36 cellular contexts compared by ENCODE assay signal in genomic region chr6:76532647-76533046, GRCh38.
"Had no signal": no experiment of that assay in that cellular context is flagged by ENCODE, and none has a peak within 500 bp of the region (broad histone marks: within the 10 kb centered on the region; RNA-seq: fewer than 3 reads in every experiment).

No MANE protein-coding gene starts in this region.

- H3K27ac Mint-ChIP-seq: activated B cell treated with CpG ODN at 0.5 μM for 24 hours; activated CD4-positive, alpha-beta memory T cell treated with anti-CD3 and anti-CD28 coated beads for 36 hours; activated CD4-positive, alpha-beta T cell treated with anti-CD3 and anti-CD28 coated beads, Interleukin-2, amount 10 ng/mL, durations not matched to agents 24 days and 14 days; activated CD8-positive, alpha-beta T cell treated with anti-CD3 and anti-CD28 coated beads for 36 hours; activated naive CD4-positive, alpha-beta T cell treated with anti-CD3 and anti-CD28 coated beads for 36 hours; activated naive CD4-positive, alpha-beta T cell treated with anti-CD3 and anti-CD28 coated beads, Interleukin-2, amount 50 U/mL, for 72 hours; activated naive CD8-positive, alpha-beta T cell treated with anti-CD3 and anti-CD28 coated beads for 36 hours; activated T-cell treated with anti-CD3 and anti-CD28 coated beads, Interleukin-2, amount 50 U/mL, for 72 hours; activated T-helper 1 cell treated with anti-CD3 and anti-CD28 coated beads, Interleukin-12 subunit alpha, Interleukin-12 subunit beta, Interleukin-2, Interleukin-4 antibody, amounts not matched to agents 30 ng/mL and 10 ng/mL and 1 ng/mL, durations not matched to agents 14 hours and 24 hours and 36 hours; activated T-helper 17 cell treated with anti-CD3 and anti-CD28 coated beads, Interleukin-2, amount 50 U/mL, for 72 hours; brain; T-helper 1 cell treated with Interleukin-12 subunit alpha and Interleukin-12 subunit beta and Interleukin-4 antibody, amounts not matched to agents 30 μg/mL and 1 μg/mL, for 36 hours; T-helper 2 cell treated with Interferon-gamma antibody and Interleukin-4, amounts not matched to agents 5 μg/mL and 100 μg/mL, for 36 hours had no signal

- DNase-seq: activated B cell treated with CpG ODN at 0.5 μM for 24 hours; activated CD4-positive, alpha-beta memory T cell treated with anti-CD3 and anti-CD28 coated beads for 36 hours; activated CD4-positive, alpha-beta T cell treated with anti-CD3 and anti-CD28 coated beads for 4 hours; activated CD4-positive, alpha-beta T cell treated with anti-CD3 and anti-CD28 coated beads, Interleukin-2, amount 10 ng/mL, durations not matched to agents 24 days and 14 days; activated CD4-positive, alpha-beta T cell treated with anti-CD3 and anti-CD28 coated beads, Interleukin-2, amount 50 U/mL, for 1 hour; activated CD4-positive, alpha-beta T cell treated with anti-CD3 and anti-CD28 coated beads, Interleukin-2, amount 50 U/mL, for 4 hours; activated CD4-positive, CD25-positive, alpha-beta regulatory T cell treated with anti-CD3 and anti-CD28 coated beads, Interleukin-2, amount 50 U/mL, for 72 hours; activated CD8-positive, alpha-beta memory T cell treated with anti-CD3 and anti-CD28 coated beads, Interleukin-2, amount 50 U/mL, for 4 hours; activated CD8-positive, alpha-beta T cell treated with anti-CD3 and anti-CD28 coated beads for 36 hours; activated effector memory CD4-positive, alpha-beta T cell treated with anti-CD3 and anti-CD28 coated beads, Interleukin-2, amount 50 U/mL, for 16 hours; activated gamma-delta T cell treated with Interleukin-2 at 50 U/mL for 16 hours; activated naive CD4-positive, alpha-beta T cell; activated naive CD4-positive, alpha-beta T cell treated with anti-CD3 and anti-CD28 coated beads for 36 hours; activated naive CD4-positive, alpha-beta T cell treated with anti-CD3 and anti-CD28 coated beads, Interleukin-2, amount 50 U/mL, for 16 hours; activated naive CD8-positive, alpha-beta T cell treated with anti-CD3 and anti-CD28 coated beads for 36 hours; activated T-cell treated with anti-CD3 and anti-CD28 coated beads for 4 hours; activated T-cell treated with anti-CD3 and anti-CD28 coated beads, Interleukin-2, amount 50 U/mL, for 1 hour; activated T-cell treated with anti-CD3 and anti-CD28 coated beads, Interleukin-2, amount 50 U/mL, for 4 hours; activated T-cell treated with anti-CD3 and anti-CD28 coated beads, Interleukin-2, amount 50 U/mL, for 72 hours; adrenal gland; amniotic stem cell; caudate nucleus; cerebellar nuclear complex; T-helper 1 cell; T-helper 2 cell; T-helper 9 cell had no signal

- H3K27ac ChIP-seq: adrenal gland, ascending aorta, cardiac muscle cell, VCaP had no signal

- H3K36me3 Mint-ChIP-seq: activated CD4-positive, alpha-beta memory T cell treated with anti-CD3 and anti-CD28 coated beads for 36 hours; activated naive CD8-positive, alpha-beta T cell treated with anti-CD3 and anti-CD28 coated beads for 36 hours had no signal

- H3K27me3 ChIP-seq: adrenal gland, ascending aorta, cardiac muscle cell had no signal

- H3K4me1 Mint-ChIP-seq: activated B cell treated with CpG ODN at 0.5 μM for 24 hours; activated CD4-positive, alpha-beta T cell treated with anti-CD3 and anti-CD28 coated beads, Interleukin-2, amount 10 ng/mL, durations not matched to agents 24 days and 14 days; activated naive CD8-positive, alpha-beta T cell treated with anti-CD3 and anti-CD28 coated beads for 36 hours; activated T-helper 17 cell treated with anti-CD3 and anti-CD28 coated beads, Interleukin-2, amount 50 U/mL, for 72 hours; brain; central memory CD8-positive, alpha-beta T cell had no signal

- H3K4me3 Mint-ChIP-seq: activated B cell treated with CpG ODN at 0.5 μM for 24 hours; activated CD4-positive, alpha-beta memory T cell treated with anti-CD3 and anti-CD28 coated beads for 36 hours; activated CD4-positive, alpha-beta T cell treated with anti-CD3 and anti-CD28 coated beads, Interleukin-2, amount 10 ng/mL, durations not matched to agents 24 days and 14 days; activated CD8-positive, alpha-beta T cell treated with anti-CD3 and anti-CD28 coated beads for 36 hours; activated naive CD4-positive, alpha-beta T cell treated with anti-CD3 and anti-CD28 coated beads for 36 hours; activated naive CD8-positive, alpha-beta T cell treated with anti-CD3 and anti-CD28 coated beads for 36 hours; activated T-cell treated with anti-CD3 and anti-CD28 coated beads, Interleukin-2, amount 50 U/mL, for 4 hours; activated T-cell treated with anti-CD3 and anti-CD28 coated beads, Interleukin-2, amount 50 U/mL, for 72 hours; activated T-helper 1 cell treated with anti-CD3 and anti-CD28 coated beads, Interleukin-12 subunit alpha, Interleukin-12 subunit beta, Interleukin-2, Interleukin-4 antibody, amounts not matched to agents 30 ng/mL and 10 ng/mL and 1 ng/mL, durations not matched to agents 14 hours and 24 hours and 36 hours; activated T-helper 17 cell treated with anti-CD3 and anti-CD28 coated beads, Interleukin-2, amount 50 U/mL, for 72 hours; brain; central memory CD8-positive, alpha-beta T cell; T-helper 1 cell treated with Interleukin-12 subunit alpha and Interleukin-12 subunit beta and Interleukin-4 antibody, amounts not matched to agents 30 μg/mL and 1 μg/mL, for 36 hours; T-helper 2 cell treated with Interferon-gamma antibody and Interleukin-4, amounts not matched to agents 5 μg/mL and 100 μg/mL, for 36 hours had no signal

- H3K36me3 ChIP-seq: adrenal gland, ascending aorta, cardiac muscle cell had no signal

- H3K4me3 ChIP-seq: adrenal gland, ascending aorta, cardiac muscle cell had no signal

- H3K4me1 ChIP-seq: adrenal gland, ascending aorta had no signal

- ATAC-seq: activated CD8-positive, alpha-beta T cell treated with anti-CD3 and anti-CD28 coated beads for 36 hours; activated naive CD4-positive, alpha-beta T cell treated with anti-CD3 and anti-CD28 coated beads, Interleukin-2, amount 50 U/mL, for 72 hours; activated T-cell treated with anti-CD3 and anti-CD28 coated beads, Interleukin-2, amount 50 U/mL, for 4 hours; activated T-cell treated with anti-CD3 and anti-CD28 coated beads, Interleukin-2, amount 50 U/mL, for 72 hours; activated T-helper 17 cell treated with anti-CD3 and anti-CD28 coated beads, Interleukin-2, amount 50 U/mL, for 72 hours had no signal

- H3K9me3 ChIP-seq: adrenal gland had no signal
